Comparison of ENCODE assay signal across 17 cellular contexts in genomic region chr2:236955675-236956618, GRCh38.
A peak's percentile ranks its signal among the peaks of the same experiment; 100 is the strongest.
DNase-seq lines count a peak whose midpoint lies in the region; ATAC-seq, FAIRE-seq and TF ChIP-seq lines count a peak whose summit lies in the region.
"Had no signal": no experiment of that assay in that cellular context is flagged by ENCODE, and none has a peak within 500 bp of the region (broad histone marks: within the 10 kb centered on the region; RNA-seq: fewer than 3 reads in every experiment).

No MANE protein-coding gene starts in this region.

- no peak overlapping the region for H3K4me3 ChIP-seq in fibroblast of mammary gland (ENCODE audit: control insufficient read depth, low read depth, low read length)
- H3K4me3 ChIP-seq: gastrocnemius medialis, MG63, thyroid gland had no signal

- peaks cover 3% of the 10 kb centered on the region for H3K4me1 Mint-ChIP-seq in activated CD4-positive, alpha-beta T cell treated with anti-CD3 and anti-CD28 coated beads for 36 hours
- H3K4me1 Mint-ChIP-seq in stimulated activated effector memory CD8-positive, alpha-beta T cell treated with anti-CD3 and anti-CD28 coated beads, Interleukin-12 subunit alpha, Interleukin-12 subunit beta, amount 100 ng/mL, for 72 hours, result no peaks in the 10 kb centered on the region

- H3K4me3 Mint-ChIP-seq in activated CD4-positive, alpha-beta T cell treated with anti-CD3 and anti-CD28 coated beads for 36 hours, result no peak overlapping the region
- H3K4me3 Mint-ChIP-seq in stimulated activated effector memory CD8-positive, alpha-beta T cell treated with anti-CD3 and anti-CD28 coated beads, Interleukin-12 subunit alpha, Interleukin-12 subunit beta, amount 100 ng/mL, for 72 hours, result no peak overlapping the region
- H3K4me3 Mint-ChIP-seq: dendritic cell treated with granulocyte-macrophage colony-stimulating factor and Interleukin-4, amounts not matched to agents 40 ng/mL and 50 ng/mL, for 4 days; natural killer cell treated with Interleukin-12 subunit alpha and Interleukin-12 subunit beta and Interleukin-15 and Interleukin-18, amount 100 ng/mL, for 72 hours had no signal

- CTCF ChIA-PET in activated CD4-positive, alpha-beta T cell treated with anti-CD3 and anti-CD28 coated beads for 36 hours (lab: Charles Lee), result interaction anchor here (0.6 to 1.1 kb wide), 3 partner anchors 69 to 603 kb away, joined by 3 read pairs; no protein-coding TSS in a partner anchor

- peaks cover 2% of the 10 kb centered on the region for H3K27me3 Mint-ChIP-seq in activated CD4-positive, alpha-beta T cell treated with anti-CD3 and anti-CD28 coated beads for 36 hours

- DNase-seq in activated CD4-positive, alpha-beta T cell treated with anti-CD3 and anti-CD28 coated beads for 36 hours, result no peak
- no peak for DNase-seq in activated CD4-positive, alpha-beta T cell treated with anti-CD3 and anti-CD28 coated beads for 48 hours
- DNase-seq in OCI-M1 (lab: John Stamatoyannopoulos, UW) (peak; percentile 6), fibroblast of mammary gland (ENCODE audit: low read depth) (peak; percentile 47), urothelium cell line (ENCODE audit: low spot score) (no peak), germinal center (ENCODE audit: low spot score) (no peak)
- no peak for DNase-seq in stimulated activated effector memory CD8-positive, alpha-beta T cell treated with anti-CD3 and anti-CD28 coated beads, Interleukin-12 subunit alpha, Interleukin-12 subunit beta, amount 100 ng/mL, for 72 hours (ENCODE audit: low spot score in 2 of 2)
- DNase-seq: activated CD4-positive, alpha-beta T cell treated with anti-CD3 and anti-CD28 coated beads, Interleukin-2, amount 50 U/mL, for 4 hours; amniotic stem cell; gastrocnemius medialis; MG63; NCI-H345; thyroid gland had no signal

- ATAC-seq in activated CD4-positive, alpha-beta T cell treated with anti-CD3 and anti-CD28 coated beads for 36 hours, result peak; percentile 55
- ATAC-seq in stimulated activated effector memory CD8-positive, alpha-beta T cell treated with anti-CD3 and anti-CD28 coated beads, Interleukin-12 subunit alpha, Interleukin-12 subunit beta, amount 100 ng/mL, for 72 hours, result peak; percentile 78
- ATAC-seq in HG02759 (IDR thresholded peaks at IDR 0.05; ENCODE audit: unreplicated experiment), result no peak
- ATAC-seq: gastrocnemius medialis had no signal

- FAIRE-seq in urothelium cell line (lab: Jason Lieb, UNC), result no peak
- FAIRE-seq: RCC 7860 had no signal

- H3K27ac Mint-ChIP-seq in activated CD4-positive, alpha-beta T cell treated with anti-CD3 and anti-CD28 coated beads for 36 hours, result no peak overlapping the region
- H3K27ac Mint-ChIP-seq in stimulated activated effector memory CD8-positive, alpha-beta T cell treated with anti-CD3 and anti-CD28 coated beads, Interleukin-12 subunit alpha, Interleukin-12 subunit beta, amount 100 ng/mL, for 72 hours, result no peak overlapping the region
- H3K27ac Mint-ChIP-seq: dendritic cell treated with granulocyte-macrophage colony-stimulating factor and Interleukin-4, amounts not matched to agents 40 ng/mL and 50 ng/mL, for 4 days; natural killer cell treated with Interleukin-12 subunit alpha and Interleukin-12 subunit beta and Interleukin-15 and Interleukin-18, amount 100 ng/mL, for 72 hours had no signal

- intact Hi-C loops in activated CD4-positive, alpha-beta T cell treated with anti-CD3 and anti-CD28 coated beads for 36 hours (cut with DNase I, micrococcal nuclease), result no loop called here

- POLR2A ChIA-PET in activated CD4-positive, alpha-beta T cell treated with anti-CD3 and anti-CD28 coated beads for 36 hours (lab: Charles Lee), result no interaction called here

- H3K36me3 Mint-ChIP-seq in activated CD4-positive, alpha-beta T cell treated with anti-CD3 and anti-CD28 coated beads for 36 hours (ENCODE audit: low read depth), result no peaks in the 10 kb centered on the region
- H3K36me3 Mint-ChIP-seq in stimulated activated effector memory CD8-positive, alpha-beta T cell treated with anti-CD3 and anti-CD28 coated beads, Interleukin-12 subunit alpha, Interleukin-12 subunit beta, amount 100 ng/mL, for 72 hours, result no peaks in the 10 kb centered on the region

- no peak for TF ChIP-seq CTCF in fibroblast of mammary gland (conservative IDR thresholded peaks at IDR 0.05; ENCODE audit: control insufficient read depth, insufficient read depth, low read depth, low read length)

- H3K9me3 Mint-ChIP-seq in activated CD4-positive, alpha-beta T cell treated with anti-CD3 and anti-CD28 coated beads for 36 hours (ENCODE audit: low read depth), result peaks cover 4% of the 10 kb centered on the region
- no peaks in the 10 kb centered on the region for H3K9me3 Mint-ChIP-seq in stimulated activated effector memory CD8-positive, alpha-beta T cell treated with anti-CD3 and anti-CD28 coated beads, Interleukin-12 subunit alpha, Interleukin-12 subunit beta, amount 100 ng/mL, for 72 hours

Comparison
In these comparisons a context has a peak if more than half of its experiments do, and no peak if none do; other contexts are left out.
1. DNase-seq: peak in OCI-M1 (single experiment) and fibroblast of mammary gland (single experiment); none in activated CD4-positive, alpha-beta T cell treated with anti-CD3 and anti-CD28 coated beads for 36 hours (single experiment), activated CD4-positive, alpha-beta T cell treated with anti-CD3 and anti-CD28 coated beads for 48 hours (single experiment), stimulated activated effector memory CD8-positive, alpha-beta T cell treated with anti-CD3 and anti-CD28 coated beads, Interleukin-12 subunit alpha, Interleukin-12 subunit beta, amount 100 ng/mL, for 72 hours (0 of 2), urothelium cell line (single experiment) and germinal center (single experiment).